1 cellular context compared by ENCODE assay signal in genomic region chr1:51296379-51297357, GRCh38.
TF ChIP-seq lines count a peak whose summit lies in the region.

No MANE protein-coding gene starts in this region.

TF ChIP-seq in HepG2, 621 proteins besides CTCF, POLR2A, EP300 and RAD21 (continued from another document):
- no peak for TF ChIP-seq CSRNP1 (CRISPR knock-in tag; IDR thresholded peaks at IDR 0.05)
- TF ChIP-seq YEATS4 (CRISPR knock-in tag; IDR thresholded peaks at IDR 0.05; ENCODE audit: borderline replicate concordance), result no peak
- no peak for TF ChIP-seq HMG20A (CRISPR knock-in tag; IDR thresholded peaks at IDR 0.05; ENCODE audit: borderline replicate concordance)
- TF ChIP-seq SPEN (CRISPR knock-in tag; IDR thresholded peaks at IDR 0.05; ENCODE audit: low read depth), result peak; percentile 52; the same call in 1 of the 2 replicates
- no peak for TF ChIP-seq ATM (IDR thresholded peaks at IDR 0.05; ENCODE audit: borderline replicate concordance)
- TF ChIP-seq DNMT3B (CRISPR knock-in tag; conservative IDR thresholded peaks at IDR 0.05), result no peak
- TF ChIP-seq CERS6 (CRISPR knock-in tag; IDR thresholded peaks at IDR 0.05), result no peak
- no peak for TF ChIP-seq RBM22 (optimal IDR thresholded peaks at IDR 0.05; ENCODE audit: low read length)
- TF ChIP-seq, protein P1, sequence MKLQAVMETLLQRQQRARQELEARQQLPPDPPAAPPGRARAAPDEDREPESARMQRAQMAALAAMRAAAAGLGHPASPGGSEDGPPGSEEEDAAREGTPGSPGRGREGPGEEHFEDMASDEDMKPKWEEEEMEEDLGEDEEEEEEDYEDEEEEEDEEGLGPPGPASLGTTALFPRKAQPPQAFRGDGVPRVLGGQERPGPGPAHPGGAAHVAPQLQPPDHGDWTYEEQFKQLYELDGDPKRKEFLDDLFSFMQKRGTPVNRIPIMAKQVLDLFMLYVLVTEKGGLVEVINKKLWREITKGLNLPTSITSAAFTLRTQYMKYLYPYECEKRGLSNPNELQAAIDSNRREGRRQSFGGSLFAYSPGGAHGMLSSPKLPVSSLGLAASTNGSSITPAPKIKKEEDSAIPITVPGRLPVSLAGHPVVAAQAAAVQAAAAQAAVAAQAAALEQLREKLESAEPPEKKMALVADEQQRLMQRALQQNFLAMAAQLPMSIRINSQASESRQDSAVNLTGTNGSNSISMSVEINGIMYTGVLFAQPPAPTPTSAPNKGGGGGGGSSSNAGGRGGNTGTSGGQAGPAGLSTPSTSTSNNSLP (IDR thresholded peaks at IDR 0.05; ENCODE audit: low read depth, low read length), result no peak
- no peak for TF ChIP-seq MED8 (CRISPR knock-in tag; IDR thresholded peaks at IDR 0.05; ENCODE audit: insufficient replicate concordance)
- no peak for TF ChIP-seq MAFG (CRISPR knock-in tag; IDR thresholded peaks at IDR 0.05)
- TF ChIP-seq ZNF235 (CRISPR knock-in tag; IDR thresholded peaks at IDR 0.05; ENCODE audit: borderline replicate concordance), result no peak
- no peak for TF ChIP-seq NBN (conservative IDR thresholded peaks at IDR 0.05)
- peak; percentile 34; the same call in 1 of the 2 replicates for TF ChIP-seq ZFP91 (CRISPR knock-in tag; IDR thresholded peaks at IDR 0.05; ENCODE audit: borderline replicate concordance)
- TF ChIP-seq ZNF383 (CRISPR knock-in tag; IDR thresholded peaks at IDR 0.05; ENCODE audit: borderline replicate concordance), result no peak
- TF ChIP-seq, protein P2, sequence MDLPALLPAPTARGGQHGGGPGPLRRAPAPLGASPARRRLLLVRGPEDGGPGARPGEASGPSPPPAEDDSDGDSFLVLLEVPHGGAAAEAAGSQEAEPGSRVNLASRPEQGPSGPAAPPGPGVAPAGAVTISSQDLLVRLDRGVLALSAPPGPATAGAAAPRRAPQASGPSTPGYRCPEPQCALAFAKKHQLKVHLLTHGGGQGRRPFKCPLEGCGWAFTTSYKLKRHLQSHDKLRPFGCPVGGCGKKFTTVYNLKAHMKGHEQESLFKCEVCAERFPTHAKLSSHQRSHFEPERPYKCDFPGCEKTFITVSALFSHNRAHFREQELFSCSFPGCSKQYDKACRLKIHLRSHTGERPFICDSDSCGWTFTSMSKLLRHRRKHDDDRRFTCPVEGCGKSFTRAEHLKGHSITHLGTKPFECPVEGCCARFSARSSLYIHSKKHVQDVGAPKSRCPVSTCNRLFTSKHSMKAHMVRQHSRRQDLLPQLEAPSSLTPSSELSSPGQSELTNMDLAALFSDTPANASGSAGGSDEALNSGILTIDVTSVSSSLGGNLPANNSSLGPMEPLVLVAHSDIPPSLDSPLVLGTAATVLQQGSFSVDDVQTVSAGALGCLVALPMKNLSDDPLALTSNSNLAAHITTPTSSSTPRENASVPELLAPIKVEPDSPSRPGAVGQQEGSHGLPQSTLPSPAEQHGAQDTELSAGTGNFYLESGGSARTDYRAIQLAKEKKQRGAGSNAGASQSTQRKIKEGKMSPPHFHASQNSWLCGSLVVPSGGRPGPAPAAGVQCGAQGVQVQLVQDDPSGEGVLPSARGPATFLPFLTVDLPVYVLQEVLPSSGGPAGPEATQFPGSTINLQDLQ (CRISPR knock-in tag; IDR thresholded peaks at IDR 0.05), result no peak
- TF ChIP-seq, protein P3, sequence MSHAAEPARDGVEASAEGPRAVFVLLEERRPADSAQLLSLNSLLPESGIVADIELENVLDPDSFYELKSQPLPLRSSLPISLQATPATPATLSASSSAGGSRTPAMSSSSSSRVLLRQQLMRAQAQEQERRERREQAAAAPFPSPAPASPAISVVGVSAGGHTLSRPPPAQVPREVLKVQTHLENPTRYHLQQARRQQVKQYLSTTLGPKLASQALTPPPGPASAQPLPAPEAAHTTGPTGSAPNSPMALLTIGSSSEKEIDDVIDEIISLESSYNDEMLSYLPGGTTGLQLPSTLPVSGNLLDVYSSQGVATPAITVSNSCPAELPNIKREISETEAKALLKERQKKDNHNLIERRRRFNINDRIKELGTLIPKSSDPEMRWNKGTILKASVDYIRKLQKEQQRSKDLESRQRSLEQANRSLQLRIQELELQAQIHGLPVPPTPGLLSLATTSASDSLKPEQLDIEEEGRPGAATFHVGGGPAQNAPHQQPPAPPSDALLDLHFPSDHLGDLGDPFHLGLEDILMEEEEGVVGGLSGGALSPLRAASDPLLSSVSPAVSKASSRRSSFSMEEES (CRISPR knock-in tag; IDR thresholded peaks at IDR 0.05), result peak; percentile 57
- TF ChIP-seq ZFYVE20 (CRISPR knock-in tag; IDR thresholded peaks at IDR 0.05; ENCODE audit: borderline replicate concordance, low read depth), result no peak
- TF ChIP-seq TEAD3 (CRISPR knock-in tag; optimal IDR thresholded peaks at IDR 0.05; ENCODE audit: borderline replicate concordance), result no peak
- TF ChIP-seq, protein P4, sequence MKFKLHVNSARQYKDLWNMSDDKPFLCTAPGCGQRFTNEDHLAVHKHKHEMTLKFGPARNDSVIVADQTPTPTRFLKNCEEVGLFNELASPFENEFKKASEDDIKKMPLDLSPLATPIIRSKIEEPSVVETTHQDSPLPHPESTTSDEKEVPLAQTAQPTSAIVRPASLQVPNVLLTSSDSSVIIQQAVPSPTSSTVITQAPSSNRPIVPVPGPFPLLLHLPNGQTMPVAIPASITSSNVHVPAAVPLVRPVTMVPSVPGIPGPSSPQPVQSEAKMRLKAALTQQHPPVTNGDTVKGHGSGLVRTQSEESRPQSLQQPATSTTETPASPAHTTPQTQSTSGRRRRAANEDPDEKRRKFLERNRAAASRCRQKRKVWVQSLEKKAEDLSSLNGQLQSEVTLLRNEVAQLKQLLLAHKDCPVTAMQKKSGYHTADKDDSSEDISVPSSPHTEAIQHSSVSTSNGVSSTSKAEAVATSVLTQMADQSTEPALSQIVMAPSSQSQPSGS (CRISPR knock-in tag; IDR thresholded peaks at IDR 0.05), result 0 out of 2 replicates have a peak, but pooled peaks have one; percentile 37
- no peak for TF ChIP-seq TP53 (CRISPR knock-in tag; conservative IDR thresholded peaks at IDR 0.05)
- TF ChIP-seq ZBTB25 (CRISPR knock-in tag; IDR thresholded peaks at IDR 0.05), result no peak
- TF ChIP-seq, protein P5, sequence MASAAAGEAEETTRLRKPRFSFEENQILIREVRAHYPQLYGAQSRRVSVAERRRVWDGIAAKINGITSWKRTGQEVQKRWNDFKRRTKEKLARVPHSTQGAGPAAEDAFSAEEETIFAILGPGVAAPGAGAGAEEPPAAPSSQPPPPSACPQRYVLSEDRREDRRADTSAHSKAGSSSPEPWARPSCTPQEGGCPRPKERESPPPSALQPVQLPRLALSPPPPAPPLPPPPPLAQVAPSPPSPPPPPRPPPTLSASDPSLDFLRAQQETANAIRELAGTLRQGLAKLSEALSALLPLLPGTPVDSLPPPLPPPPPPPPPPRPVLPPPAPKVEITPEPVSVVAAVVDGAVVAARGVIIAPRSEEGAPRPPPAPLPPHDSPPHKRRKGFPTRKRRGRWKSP (CRISPR knock-in tag; IDR thresholded peaks at IDR 0.05), result no peak
- TF ChIP-seq CEBPB (IDR thresholded peaks at IDR 0.05; ENCODE audit: borderline replicate concordance, low read depth, low read length), result no peak
- TF ChIP-seq KDM1A (CRISPR knock-in tag; IDR thresholded peaks at IDR 0.05), result 0 out of 2 replicates have a peak, but pooled peaks have one; percentile 10
- no peak for TF ChIP-seq ESRRA (CRISPR knock-in tag; IDR thresholded peaks at IDR 0.05; ENCODE audit: low read depth)
- TF ChIP-seq SMAD3 (CRISPR knock-in tag; IDR thresholded peaks at IDR 0.05), result 0 out of 2 replicates have a peak, but pooled peaks have one; percentile 30
- peak; percentile 73 for TF ChIP-seq GABPB1 (CRISPR knock-in tag; IDR thresholded peaks at IDR 0.05)
- TF ChIP-seq, protein P6, sequence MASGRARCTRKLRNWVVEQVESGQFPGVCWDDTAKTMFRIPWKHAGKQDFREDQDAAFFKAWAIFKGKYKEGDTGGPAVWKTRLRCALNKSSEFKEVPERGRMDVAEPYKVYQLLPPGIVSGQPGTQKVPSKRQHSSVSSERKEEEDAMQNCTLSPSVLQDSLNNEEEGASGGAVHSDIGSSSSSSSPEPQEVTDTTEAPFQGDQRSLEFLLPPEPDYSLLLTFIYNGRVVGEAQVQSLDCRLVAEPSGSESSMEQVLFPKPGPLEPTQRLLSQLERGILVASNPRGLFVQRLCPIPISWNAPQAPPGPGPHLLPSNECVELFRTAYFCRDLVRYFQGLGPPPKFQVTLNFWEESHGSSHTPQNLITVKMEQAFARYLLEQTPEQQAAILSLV (CRISPR knock-in tag; IDR thresholded peaks at IDR 0.05; ENCODE audit: borderline replicate concordance), result no peak
- peak; percentile 31; the same call in 1 of the 2 replicates for TF ChIP-seq SAP130 (CRISPR knock-in tag; IDR thresholded peaks at IDR 0.05; ENCODE audit: low read depth)
- no peak for TF ChIP-seq ZFP36 (IDR thresholded peaks at IDR 0.05; ENCODE audit: borderline replicate concordance, low read depth, low read length, partially characterized antibody)
- TF ChIP-seq TOE1 (CRISPR knock-in tag; IDR thresholded peaks at IDR 0.05), result no peak
- no peak for TF ChIP-seq REXO4 (CRISPR knock-in tag; IDR thresholded peaks at IDR 0.05; ENCODE audit: borderline replicate concordance)
- TF ChIP-seq ZNF557 (CRISPR knock-in tag; IDR thresholded peaks at IDR 0.05), result no peak
- TF ChIP-seq, protein P7, sequence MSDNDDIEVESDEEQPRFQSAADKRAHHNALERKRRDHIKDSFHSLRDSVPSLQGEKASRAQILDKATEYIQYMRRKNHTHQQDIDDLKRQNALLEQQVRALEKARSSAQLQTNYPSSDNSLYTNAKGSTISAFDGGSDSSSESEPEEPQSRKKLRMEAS (IDR thresholded peaks at IDR 0.05), result peak; percentile 51; the same call in 1 of the 2 replicates
- peak; percentile 50 for TF ChIP-seq THAP11 (CRISPR knock-in tag; IDR thresholded peaks at IDR 0.05)
- no peak for TF ChIP-seq ZBTB7B (CRISPR knock-in tag; IDR thresholded peaks at IDR 0.05)
- TF ChIP-seq ZKSCAN8 (CRISPR knock-in tag; IDR thresholded peaks at IDR 0.05; ENCODE audit: borderline replicate concordance), result no peak
- no peak for TF ChIP-seq MIER3 (CRISPR knock-in tag; IDR thresholded peaks at IDR 0.05; ENCODE audit: borderline replicate concordance)
- peak; percentile 23; the same call in 1 of the 2 replicates for TF ChIP-seq PATZ1 (CRISPR knock-in tag; IDR thresholded peaks at IDR 0.05)
- TF ChIP-seq SUZ12 (IDR thresholded peaks at IDR 0.05; ENCODE audit: low read depth, low read length), result no peak
- TF ChIP-seq ZNF652 (CRISPR knock-in tag; IDR thresholded peaks at IDR 0.05; ENCODE audit: borderline replicate concordance, low read depth), result peak; percentile 97
- no peak for TF ChIP-seq SNAPC2 (CRISPR knock-in tag; IDR thresholded peaks at IDR 0.05)
- TF ChIP-seq FOSL2 (CRISPR knock-in tag; IDR thresholded peaks at IDR 0.05), result 0 out of 2 replicates have a peak, but pooled peaks have one; percentile 8
